In the genomic region with DNA sequence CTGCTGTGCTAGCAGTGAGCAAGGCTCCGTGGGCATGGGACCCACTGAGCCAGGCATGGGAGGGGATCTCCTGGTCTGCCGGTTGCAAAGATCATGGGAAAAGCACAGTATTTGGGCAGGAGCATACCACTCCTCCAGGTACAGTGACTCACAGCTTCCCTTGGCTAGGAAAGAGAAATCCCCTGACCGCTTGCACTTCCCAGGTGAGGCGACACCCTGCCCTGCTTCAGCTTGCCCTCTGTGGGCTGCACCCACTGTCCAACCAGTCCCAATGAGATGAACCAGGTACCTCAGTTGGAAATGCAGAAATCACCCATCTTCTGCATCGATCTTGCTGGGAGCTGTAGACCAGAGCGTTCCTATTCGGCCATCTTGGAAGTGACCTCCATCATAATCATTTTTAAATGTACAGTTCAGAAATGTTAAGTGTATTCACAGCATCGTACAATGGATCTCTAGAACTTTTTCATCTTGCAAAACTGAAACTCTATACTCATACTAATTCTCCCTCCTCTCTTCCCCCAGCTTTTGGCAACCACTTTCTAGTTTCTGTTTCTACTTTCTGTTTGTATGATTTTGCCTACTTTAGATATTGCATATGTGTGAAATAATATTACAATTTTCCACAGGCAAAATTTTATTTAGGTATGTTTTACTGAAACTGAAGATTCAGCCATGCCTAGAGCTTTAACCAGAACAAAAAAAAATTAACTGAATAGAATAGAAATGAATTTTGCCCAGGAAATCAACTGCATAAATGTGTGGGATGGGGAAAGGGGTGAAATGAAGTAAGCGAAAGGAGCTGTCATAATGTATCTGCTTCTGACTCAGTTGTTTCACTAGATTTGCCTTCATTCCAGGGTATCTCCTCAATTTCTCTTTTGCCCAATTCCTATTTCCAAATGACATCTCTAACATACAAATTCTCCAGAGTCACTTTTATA, we compare ENCODE assay signal across 12 cellular contexts.
DNase-seq lines count a peak whose midpoint lies in the region; ATAC-seq and TF ChIP-seq lines count a peak whose summit lies in the region.
"Had no signal": no experiment of that assay in that cellular context is flagged by ENCODE, and none has a peak within 500 bp of the region (broad histone marks: within the 10 kb centered on the region; RNA-seq: fewer than 3 reads in every experiment).

No MANE protein-coding gene starts in this region.

- no peaks in the 10 kb centered on the region for H3K4me1 ChIP-seq in CD8-positive, alpha-beta T cell (ENCODE audit: insufficient read depth, low read length)
- no peaks in the 10 kb centered on the region for H3K4me1 ChIP-seq in suprapubic skin

- POLR2A ChIA-PET in CD8-positive, alpha-beta T cell (lab: Charles Lee), result no interaction called here

- DNase-seq in CD8-positive, alpha-beta T cell, result no peak
- DNase-seq in NCI-H2227 treated with DMSO at 0.1 percent for 48 hours (lab: John Stamatoyannopoulos, UW), result no peak
- no peak for DNase-seq in omental fat pad (ENCODE audit: low spot score)
- no peak for DNase-seq in suprapubic skin (ENCODE audit: low spot score in 2 of 2)
- DNase-seq in effector memory CD8-positive, alpha-beta T cell, result no peak
- DNase-seq: midbrain, NCI-H524, SIG-M5 had no signal

- H3K27me3 ChIP-seq in CD8-positive, alpha-beta T cell (ENCODE audit: insufficient read depth, low read length), result no peaks in the 10 kb centered on the region
- no peaks in the 10 kb centered on the region for H3K27me3 ChIP-seq in suprapubic skin

- peaks cover 14% of the 10 kb centered on the region for H3K27me3 Mint-ChIP-seq in CD8-positive, alpha-beta T cell (ENCODE audit: low read depth)
- H3K27me3 Mint-ChIP-seq in effector memory CD8-positive, alpha-beta T cell, result no peaks in the 10 kb centered on the region

- TF ChIP-seq CTCF in CD8-positive, alpha-beta T cell (IDR thresholded peaks at IDR 0.05), result no peak
- TF ChIP-seq CTCF in omental fat pad (IDR thresholded peaks at IDR 0.05), result no peak
- TF ChIP-seq CTCF in suprapubic skin (IDR thresholded peaks at IDR 0.05), result no peak

- H3K27ac Mint-ChIP-seq in CD8-positive, alpha-beta T cell, result no peak overlapping the region
- no peak overlapping the region for H3K27ac Mint-ChIP-seq in effector memory CD8-positive, alpha-beta T cell

- intact Hi-C loops in CD8-positive, alpha-beta T cell (cut with DNase I, micrococcal nuclease), result no loop called here

- no peak for TF ChIP-seq EP300 in suprapubic skin (IDR thresholded peaks at IDR 0.05)

- H3K36me3 ChIP-seq in CD8-positive, alpha-beta T cell (ENCODE audit: insufficient read depth, low read length), result no peaks in the 10 kb centered on the region
- no peaks in the 10 kb centered on the region for H3K36me3 ChIP-seq in suprapubic skin

- WGBS in suprapubic skin, result 90% methylated on average over 9 of the region's 9 CpGs

- CTCF ChIA-PET in CD8-positive, alpha-beta T cell (lab: Charles Lee), result no interaction called here

- H3K4me3 Mint-ChIP-seq in CD8-positive, alpha-beta T cell, result peak overlapping the region; percentile 3
- peak overlapping the region in 1 of 2 donors; percentile 17 for H3K4me3 Mint-ChIP-seq in effector memory CD8-positive, alpha-beta T cell

- H3K9me3 ChIP-seq in CD8-positive, alpha-beta T cell (ENCODE audit: low read length), result no peaks in the 10 kb centered on the region
- peaks cover 3% of the 10 kb centered on the region for H3K9me3 ChIP-seq in suprapubic skin

- no peak for ATAC-seq in CD8-positive, alpha-beta T cell
- ATAC-seq in GM18870 (IDR thresholded peaks at IDR 0.05; ENCODE audit: unreplicated experiment) (peak; percentile 99), GM21737 (IDR thresholded peaks at IDR 0.05; ENCODE audit: unreplicated experiment) (peak; percentile 81), HG03280 (IDR thresholded peaks at IDR 0.05; ENCODE audit: unreplicated experiment) (peak; percentile 71), omental fat pad (ENCODE audit: low FRiP score) (no peak)
- ATAC-seq in effector memory CD8-positive, alpha-beta T cell (replicated peaks), result no peak
- ATAC-seq: activated CD4-positive, CD25-positive, alpha-beta regulatory T cell treated with anti-CD3 and anti-CD28 coated beads, Interleukin-2, amount 50 U/mL, for 24 hours had no signal

- no peak overlapping the region for H3K27ac ChIP-seq in CD8-positive, alpha-beta T cell (ENCODE audit: low read depth, low read length)
- H3K27ac ChIP-seq in suprapubic skin, result no peak overlapping the region

- H3K9me3 Mint-ChIP-seq in CD8-positive, alpha-beta T cell, result no peaks in the 10 kb centered on the region
- H3K9me3 Mint-ChIP-seq in effector memory CD8-positive, alpha-beta T cell, result peaks cover 6 to 20% of the 10 kb centered on the region in 2 donors

- H3K36me3 Mint-ChIP-seq in CD8-positive, alpha-beta T cell, result no peaks in the 10 kb centered on the region
- no peaks in the 10 kb centered on the region for H3K36me3 Mint-ChIP-seq in effector memory CD8-positive, alpha-beta T cell (ENCODE audit: insufficient read depth)

- no peak overlapping the region for H3K4me3 ChIP-seq in CD8-positive, alpha-beta T cell (ENCODE audit: low read depth, low read length)
- no peak overlapping the region for H3K4me3 ChIP-seq in suprapubic skin

- no peak for TF ChIP-seq POLR2A in suprapubic skin (IDR thresholded peaks at IDR 0.05)

- H3K4me1 Mint-ChIP-seq in CD8-positive, alpha-beta T cell (ENCODE audit: low read depth), result no peaks in the 10 kb centered on the region
- peaks cover 0 to 16% of the 10 kb centered on the region in 2 donors for H3K4me1 Mint-ChIP-seq in effector memory CD8-positive, alpha-beta T cell (ENCODE audit: low read depth in 2 of 2)

Comparison
In these comparisons a context has a peak if more than half of its experiments do, and no peak if none do; other contexts are left out.
1. ATAC-seq: peak in GM18870 (single experiment), GM21737 (single experiment) and HG03280 (single experiment); none in CD8-positive, alpha-beta T cell (single experiment), omental fat pad (single experiment) and effector memory CD8-positive, alpha-beta T cell (single experiment).